ENCODE assay signal across 25 cellular contexts in the genomic region with DNA sequence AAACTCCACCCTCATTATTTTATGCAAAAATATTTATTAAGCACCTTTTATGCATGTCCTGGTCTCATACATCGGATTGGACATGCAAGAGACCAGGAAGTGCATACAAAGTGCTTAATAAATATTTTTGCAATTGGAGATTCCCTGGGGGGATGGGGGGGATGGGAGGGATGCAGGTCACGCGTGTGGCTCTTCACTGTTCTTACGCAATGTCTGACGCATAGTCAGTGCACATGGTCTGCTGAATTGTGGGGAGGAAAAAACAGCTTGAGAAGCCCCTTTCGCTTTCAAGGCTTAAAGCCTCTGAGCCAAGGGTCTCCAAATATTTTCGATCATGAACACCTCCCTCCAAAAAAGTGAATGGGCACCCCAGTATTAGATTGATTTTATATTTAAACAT.
DNase-seq lines count a peak whose midpoint lies in the region; ATAC-seq, FAIRE-seq and TF ChIP-seq lines count a peak whose summit lies in the region.
"Had no signal": no experiment of that assay in that cellular context is flagged by ENCODE, and none has a peak within 500 bp of the region (broad histone marks: within the 10 kb centered on the region; RNA-seq: fewer than 3 reads in every experiment).

No MANE protein-coding gene starts in this region.

- FAIRE-seq in HepG2 (lab: Jason Lieb, UNC), result no peak

- ATAC-seq in HepG2, result no peak
- no peak for ATAC-seq in right lobe of liver
- ATAC-seq in foreskin keratinocyte, result no peak
- no peak for ATAC-seq in GM21737 (IDR thresholded peaks at IDR 0.05; ENCODE audit: unreplicated experiment)
- ATAC-seq: SK-N-SH treated with all-trans-retinoic acid at 6 μM for 48 hours had no signal

- in situ Hi-C loops in HepG2 (cut with HindIII; ENCODE audit: extremely low pct_ligation_motif_present, low pct_unique_long_range_greater_than_20kb) (no loop called here), SK-MEL-5 (cut with HindIII; ENCODE audit: low pct_unique_long_range_greater_than_20kb, low sequenced_read_pairs) (no loop called here)

- no TSS peak for BruUV-seq in HepG2 (replicated peaks; lab: Mats Ljungman, UMichigan)

- POLR2A ChIA-PET in HepG2 (lab: Yijun Ruan, JAX), result no interaction called here

- no peak overlapping the region for H3K4me2 ChIP-seq in HepG2 (ENCODE audit: low read depth, low read length)
- H3K4me2 ChIP-seq: BLaER1 treated with 17β-estradiol and CSF1 and Interleukin-3, amounts not matched to agents 10 nM and 100 nM had no signal

- peaks cover 2 to 8% of the 10 kb centered on the region in 2 experiments; a peak in 1 of 5 replicates for H3K27me3 ChIP-seq in HepG2 (ENCODE audit: control insufficient read depth in 1 of 2, insufficient read depth in 2 of 2, low read length in 2 of 2)
- H3K27me3 ChIP-seq in right lobe of liver, result no peaks in the 10 kb centered on the region
- no peaks in the 10 kb centered on the region for H3K27me3 ChIP-seq in foreskin keratinocyte
- H3K27me3 ChIP-seq: BLaER1 treated with 17β-estradiol and CSF1 and Interleukin-3, amounts not matched to agents 10 nM and 100 nM had no signal

- H3K9me3 ChIP-seq in HepG2 (ENCODE audit: low read length) (no peaks in the 10 kb centered on the region), right lobe of liver (no peaks in the 10 kb centered on the region)
- H3K9me3 ChIP-seq: Caco-2 had no signal

- H3K27ac ChIP-seq in HepG2 (ENCODE audit: extremely low read length, insufficient read depth, low read length) (no peak overlapping the region), right lobe of liver (no peak overlapping the region), foreskin keratinocyte (peak overlapping the region; percentile 12)
- H3K27ac ChIP-seq: BLaER1 treated with 17β-estradiol and CSF1 and Interleukin-3, amounts not matched to agents 10 nM and 100 nM had no signal

- CTCF ChIA-PET in HepG2 (lab: Yijun Ruan, JAX; ENCODE audit: low intra/inter-chr PET ratio, low total read pairs), result no interaction called here

- no peak for TF ChIP-seq RAD21 in HepG2 (CRISPR knock-in tag; IDR thresholded peaks at IDR 0.05)

- no peak overlapping the region for H3K9ac ChIP-seq in HepG2 (ENCODE audit: insufficient read depth, low read depth, low read length)
- H3K9ac ChIP-seq: BLaER1 treated with 17β-estradiol and CSF1 and Interleukin-3, amounts not matched to agents 10 nM and 100 nM had no signal

- TF ChIP-seq CTCF in HepG2 (CRISPR knock-in tag; IDR thresholded peaks at IDR 0.05), result no peak
- TF ChIP-seq CTCF in right lobe of liver (IDR thresholded peaks at IDR 0.05), result no peak
- no peak for TF ChIP-seq CTCF in foreskin keratinocyte (conservative IDR thresholded peaks at IDR 0.05)

- H3K36me3 ChIP-seq in HepG2 (replicated peaks in 1 of 2; ENCODE audit: control insufficient read depth in 1 of 2, insufficient read depth in 2 of 2, low read length in 2 of 2) (no peaks in the 10 kb centered on the region), right lobe of liver (no peaks in the 10 kb centered on the region)
- H3K36me3 ChIP-seq: BLaER1 treated with 17β-estradiol and CSF1 and Interleukin-3, amounts not matched to agents 10 nM and 100 nM had no signal

- no peaks in the 10 kb centered on the region for H4K20me1 ChIP-seq in HepG2 (ENCODE audit: insufficient read depth, low read length)
- H4K20me1 ChIP-seq: BLaER1 treated with 17β-estradiol and CSF1 and Interleukin-3, amounts not matched to agents 10 nM and 100 nM had no signal

- H3K79me2 ChIP-seq in HepG2 (ENCODE audit: insufficient read depth, low read length), result no peaks in the 10 kb centered on the region

- H3K4me1 ChIP-seq in HepG2 (ENCODE audit: insufficient read depth, low read length) (no peaks in the 10 kb centered on the region), right lobe of liver (no peaks in the 10 kb centered on the region), foreskin keratinocyte (peaks cover 43% of the 10 kb centered on the region)
- H3K4me1 ChIP-seq: BLaER1 treated with 17β-estradiol and CSF1 and Interleukin-3, amounts not matched to agents 10 nM and 100 nM had no signal

- DNase-seq in HepG2 (ENCODE audit: low spot score) (no peak), right lobe of liver (no peak), SK-MEL-5 (ENCODE audit: low read depth, low spot score) (peak; percentile 31), foreskin keratinocyte (peak; percentile 12 to 29), NCI-H1436 (lab: John Stamatoyannopoulos, UW) (no peak), NCI-H1105 (lab: John Stamatoyannopoulos, UW) (no peak)
- DNase-seq: 8988T; Caco-2; CD4-positive, alpha-beta memory T cell; DND-41; GF-D8; GOT3; MM.1S; NCI-H1105 treated with DMSO at 0.1 percent for 48 hours; NCI-H1694; NCI-H2081; NCI-H2171; NCI-H345; NCI-H524 treated with DMSO at 0.1 percent for 48 hours; NCI-H82; RPMI8226; SHP77 treated with DMSO at 0.1 percent for 48 hours had no signal

- TF ChIP-seq EP300 in HepG2 (IDR thresholded peaks at IDR 0.05; ENCODE audit: low read depth in 2 of 2, low read length in 2 of 2) (no peak), HepG2 (CRISPR knock-in tag; IDR thresholded peaks at IDR 0.05; ENCODE audit: borderline replicate concordance) (no peak)

- WGBS in HepG2 (ENCODE audit: low lambda C conversion rate), result 25% methylated on average over 7 of the region's 7 CpGs
- 56% methylated on average over 7 of the region's 7 CpGs for WGBS in right lobe of liver (ENCODE audit: insufficient coverage, low coverage, low lambda C conversion rate, missing lambda C conversion rate)

- no peak for TF ChIP-seq POLR2A in HepG2 (IDR thresholded peaks at IDR 0.05; ENCODE audit: insufficient read depth in 1 of 2, low read depth in 2 of 2, low read length in 2 of 2)
- no peak for TF ChIP-seq POLR2A in right lobe of liver (IDR thresholded peaks at IDR 0.05)

- intact Hi-C loops in HepG2 (cut with micrococcal nuclease; ENCODE audit: unreplicated experiment) (no loop called here), right lobe of liver (cut with DNase I) (no loop called here)

- H3K4me3 ChIP-seq in HepG2 (replicated peaks in 1 of 3; ENCODE audit: insufficient read depth in 1 of 3, low read depth in 2 of 3, low read length in 3 of 3) (no peak overlapping the region), right lobe of liver (no peak overlapping the region)
- H3K4me3 ChIP-seq: BLaER1 treated with 17β-estradiol and CSF1 and Interleukin-3, amounts not matched to agents 10 nM and 100 nM had no signal

- H2AFZ ChIP-seq in HepG2 (ENCODE audit: low read length), result no peak overlapping the region

TF ChIP-seq in HepG2, 621 proteins besides CTCF, POLR2A, EP300 and RAD21:
- TF ChIP-seq CAMTA2 (CRISPR knock-in tag; IDR thresholded peaks at IDR 0.05; ENCODE audit: borderline replicate concordance), result no peak
- TF ChIP-seq CEBPB (IDR thresholded peaks at IDR 0.05; ENCODE audit: borderline replicate concordance, low read depth, low read length), result peak; percentile 75

Comparison
In these comparisons a context has a peak if more than half of its experiments do, and no peak if none do; other contexts are left out.
1. DNase-seq: peak in SK-MEL-5 (single experiment) and foreskin keratinocyte (2 of 2); none in HepG2 (single experiment), right lobe of liver (0 of 3), NCI-H1436 (single experiment) and NCI-H1105 (single experiment).